ENCODE assay signal across 10 cellular contexts in genomic region chr3:188262913-188263683, GRCh38.
DNase-seq lines count a peak whose midpoint lies in the region; ATAC-seq and TF ChIP-seq lines count a peak whose summit lies in the region.
"Had no signal": no experiment of that assay in that cellular context is flagged by ENCODE, and none has a peak within 500 bp of the region (broad histone marks: within the 10 kb centered on the region; RNA-seq: fewer than 3 reads in every experiment).

No MANE protein-coding gene starts in this region.

- CTCF ChIA-PET in A673 (lab: Charles Lee) = interaction anchor here (1.3 kb wide), 1 partner anchor 523 kb away, joined by 3 read pairs; no protein-coding TSS in a partner anchor

- H3K36me3 ChIP-seq in A673 (ENCODE audit: insufficient read depth, low read length, poor library complexity, severe bottlenecking) (no peaks in the 10 kb centered on the region), mucosa of rectum (ENCODE audit: control insufficient read depth in 2 of 2, insufficient read depth in 2 of 2, low read length in 2 of 2) (no peaks in the 10 kb centered on the region)

- no peak for TF ChIP-seq CTCF in A673 (conservative IDR thresholded peaks at IDR 0.05; ENCODE audit: low read depth, low read length)

- H3K9me3 ChIP-seq in A673 (ENCODE audit: low read depth, low read length, poor library complexity, severe bottlenecking) (no peaks in the 10 kb centered on the region), mucosa of rectum (ENCODE audit: control insufficient read depth in 2 of 2, low read length in 2 of 2) (no peaks in the 10 kb centered on the region)

- POLR2A ChIA-PET in A673 (lab: Charles Lee; ENCODE audit: low non-redundant PET) = interaction anchor here (1.0 kb wide), 1 partner anchor 34 kb away, joined by 3 read pairs; no protein-coding TSS in a partner anchor

- H3K4me3 ChIP-seq in A673 (ENCODE audit: low read depth, low read length, poor library complexity, severe bottlenecking) (no peak overlapping the region), mucosa of rectum (ENCODE audit: low read length in 2 of 2) (no peak overlapping the region)

- no peak overlapping the region for H3K9ac ChIP-seq in mucosa of rectum (ENCODE audit: low read depth in 1 of 2, low read length in 2 of 2)

- H3K27ac ChIP-seq in A673 (ENCODE audit: low read depth, low read length, poor library complexity, severe bottlenecking) (no peak overlapping the region), epithelial cell of prostate (peak overlapping the region; percentile 65), mucosa of rectum (ENCODE audit: low read depth in 2 of 2, low read length in 2 of 2) (peak overlapping the region; percentile 29 to 46)

- H3K4me1 ChIP-seq in A673 (ENCODE audit: insufficient read depth, low read length, poor library complexity, severe bottlenecking) = peaks cover 16% of the 10 kb centered on the region
- H3K4me1 ChIP-seq in mucosa of rectum (ENCODE audit: control insufficient read depth in 2 of 2, insufficient read depth in 2 of 2, low read length in 2 of 2) = peaks cover 25 to 50% of the 10 kb centered on the region in 2 donors

- H3K27me3 ChIP-seq in A673 (replicated peaks; ENCODE audit: insufficient read depth, low read depth, low read length, poor library complexity) = no peaks in the 10 kb centered on the region
- H3K27me3 ChIP-seq in mucosa of rectum (ENCODE audit: control insufficient read depth in 2 of 2, insufficient read depth in 2 of 2, low read length in 2 of 2) = no peaks in the 10 kb centered on the region

- no TSS peak for BruUV-seq in A673 (replicated peaks; lab: Mats Ljungman, UMichigan)

- DNase-seq in A673 (ENCODE audit: low spot score) (peak; percentile 61), NCI-H226 (peak; percentile 76), epithelial cell of prostate (ENCODE audit: low read depth, low spot score) (peak; percentile 84), NCI-H146 treated with DMSO at 0.1 percent for 48 hours (lab: John Stamatoyannopoulos, UW; ENCODE audit: unreplicated experiment) (no peak)
- DNase-seq: CD4-positive, CD25-positive, alpha-beta regulatory T cell; NCI-H1092 treated with DMSO at 0.1 percent for 48 hours had no signal

- no peak for ATAC-seq in HG03196 (IDR thresholded peaks at IDR 0.05; ENCODE audit: unreplicated experiment)
- no peak for ATAC-seq in HG02759 (IDR thresholded peaks at IDR 0.05; ENCODE audit: unreplicated experiment)
- no peak for ATAC-seq in GM21619 (IDR thresholded peaks at IDR 0.05; ENCODE audit: unreplicated experiment)

- intact Hi-C loops in A673 (cut with micrococcal nuclease; ENCODE audit: unreplicated experiment) = no loop called here
